11 cellular contexts compared by ENCODE assay signal in genomic region chr11:102589047-102589459, GRCh38.
DNase-seq lines count a peak whose midpoint lies in the region; ATAC-seq and FAIRE-seq lines count a peak whose summit lies in the region.
"Had no signal": no experiment of that assay in that cellular context is flagged by ENCODE, and none has a peak within 500 bp of the region (broad histone marks: within the 10 kb centered on the region; RNA-seq: fewer than 3 reads in every experiment).

No MANE protein-coding gene starts in this region.

- no peak overlapping the region for H3K4me3 Mint-ChIP-seq in dendritic cell treated with granulocyte-macrophage colony-stimulating factor and Interleukin-4, amounts not matched to agents 40 ng/mL and 50 ng/mL, for 4 days
- H3K4me3 Mint-ChIP-seq: brain had no signal

- intact Hi-C loops in dendritic cell treated with granulocyte-macrophage colony-stimulating factor and Interleukin-4, amounts not matched to agents 40 ng/mL and 50 ng/mL, for 4 days (cut with micrococcal nuclease) = no loop called here

- H3K4me1 Mint-ChIP-seq in dendritic cell treated with granulocyte-macrophage colony-stimulating factor and Interleukin-4, amounts not matched to agents 40 ng/mL and 50 ng/mL, for 4 days (ENCODE audit: low read depth) = peaks cover 22% of the 10 kb centered on the region
- H3K4me1 Mint-ChIP-seq: brain had no signal

- peak; percentile 80 for ATAC-seq in GM18858 (IDR thresholded peaks at IDR 0.05; ENCODE audit: unreplicated experiment)
- ATAC-seq in GM21515 (IDR thresholded peaks at IDR 0.05; ENCODE audit: unreplicated experiment) = peak; percentile 61
- ATAC-seq in HG03439 (IDR thresholded peaks at IDR 0.05; ENCODE audit: unreplicated experiment) = peak; percentile 60
- ATAC-seq: pancreas had no signal

- no peaks in the 10 kb centered on the region for H3K36me3 Mint-ChIP-seq in dendritic cell treated with granulocyte-macrophage colony-stimulating factor and Interleukin-4, amounts not matched to agents 40 ng/mL and 50 ng/mL, for 4 days (ENCODE audit: low read depth)
- H3K36me3 Mint-ChIP-seq: brain had no signal

- no peaks in the 10 kb centered on the region for H3K27me3 Mint-ChIP-seq in dendritic cell treated with granulocyte-macrophage colony-stimulating factor and Interleukin-4, amounts not matched to agents 40 ng/mL and 50 ng/mL, for 4 days
- H3K27me3 Mint-ChIP-seq: brain had no signal

- DNase-seq in HuH-7 (ENCODE audit: low spot score) = no peak
- DNase-seq in Ammon's horn (ENCODE audit: low spot score) = no peak
- no peak for DNase-seq in HTR-8/SVneo (ENCODE audit: insufficient read length, low spot score)
- DNase-seq: MG63, pancreas, SW 1271 had no signal

- H3K27ac Mint-ChIP-seq in dendritic cell treated with granulocyte-macrophage colony-stimulating factor and Interleukin-4, amounts not matched to agents 40 ng/mL and 50 ng/mL, for 4 days = peak overlapping the region; percentile 48
- H3K27ac Mint-ChIP-seq: brain had no signal

- no peak for FAIRE-seq in HTR-8/SVneo (lab: Jason Lieb, UNC)
- FAIRE-seq: pancreas had no signal

- H3K9me3 Mint-ChIP-seq in dendritic cell treated with granulocyte-macrophage colony-stimulating factor and Interleukin-4, amounts not matched to agents 40 ng/mL and 50 ng/mL, for 4 days = no peaks in the 10 kb centered on the region
